In genomic region chr10:123392182-123392930, GRCh38 we compare ENCODE assay signal across 10 cellular contexts.
DNase-seq lines count a peak whose midpoint lies in the region; ATAC-seq and TF ChIP-seq lines count a peak whose summit lies in the region.
"Had no signal": no experiment of that assay in that cellular context is flagged by ENCODE, and none has a peak within 500 bp of the region (broad histone marks: within the 10 kb centered on the region; RNA-seq: fewer than 3 reads in every experiment).

No MANE protein-coding gene starts in this region.

- peak; percentile 47 for DNase-seq in NOMO-1 treated with DMSO at 0.1 percent for 48 hours (lab: John Stamatoyannopoulos, UW; ENCODE audit: unreplicated experiment)
- no peak for DNase-seq in NOMO-1 treated with dmso at 0.1 percent for 144 hours (lab: John Stamatoyannopoulos, UW; ENCODE audit: unreplicated experiment)
- peak; percentile 37 to 72 for DNase-seq in vagina (ENCODE audit: extremely low spot score in 2 of 2)
- DNase-seq in cerebellar cortex (ENCODE audit: low spot score) = no peak
- no peak for DNase-seq in activated CD8-positive, alpha-beta memory T cell treated with anti-CD3 and anti-CD28 coated beads for 24 hours
- no peak for DNase-seq in DMS53 (lab: John Stamatoyannopoulos, UW)
- DNase-seq: activated effector memory CD4-positive, alpha-beta T cell treated with Interleukin-2 at 50 U/mL for 16 hours; NCI-H1930 had no signal

- no peak overlapping the region for H3K27ac ChIP-seq in vagina

- ATAC-seq in HG02571 (IDR thresholded peaks at IDR 0.05; ENCODE audit: unreplicated experiment) (peak; percentile 87), HG03460 (IDR thresholded peaks at IDR 0.05; ENCODE audit: unreplicated experiment) (peak; percentile 93)

- no peaks in the 10 kb centered on the region for H3K27me3 ChIP-seq in vagina

- H3K9me3 ChIP-seq in vagina = no peaks in the 10 kb centered on the region

- no peaks in the 10 kb centered on the region for H3K4me1 ChIP-seq in vagina

- intact Hi-C loops in vagina (cut with DNase I) = no loop called here

- H3K36me3 ChIP-seq in vagina = no peaks in the 10 kb centered on the region

- TF ChIP-seq CTCF in vagina (IDR thresholded peaks at IDR 0.05) = no peak

- TF ChIP-seq POLR2A in vagina (IDR thresholded peaks at IDR 0.05) = no peak

- no peak overlapping the region for H3K4me3 ChIP-seq in vagina

Comparison
In these comparisons a context has a peak if more than half of its experiments do, and no peak if none do; other contexts are left out.
1. DNase-seq: peak in NOMO-1 treated with DMSO at 0.1 percent for 48 hours (single experiment) and vagina (2 of 2); none in NOMO-1 treated with dmso at 0.1 percent for 144 hours (single experiment), cerebellar cortex (single experiment), activated CD8-positive, alpha-beta memory T cell treated with anti-CD3 and anti-CD28 coated beads for 24 hours (single experiment) and DMS53 (single experiment).